In genomic region chr17:50426472-50426782, GRCh38 we compare ENCODE assay signal across 8 cellular contexts. TPM values are rescaled to one million over a fixed set of nuclear protein-coding genes. Genes with fewer than 3 reads are reported as not detected.
A peak's percentile ranks its signal among the peaks of the same experiment; 100 is the strongest.
DNase-seq lines count a peak whose midpoint lies in the region; ATAC-seq and TF ChIP-seq lines count a peak whose summit lies in the region.

No MANE protein-coding gene starts in this region.

- ATAC-seq in GM21529 (IDR thresholded peaks at IDR 0.05; ENCODE audit: unreplicated experiment) (peak; percentile 6), left cardiac atrium (peak; percentile 3 to 8), GM21619 (IDR thresholded peaks at IDR 0.05; ENCODE audit: unreplicated experiment) (no peak), HG02938 (IDR thresholded peaks at IDR 0.05; ENCODE audit: unreplicated experiment) (no peak)

- TF ChIP-seq CTCF in WERI-Rb-1 (IDR thresholded peaks at IDR 0.05; ENCODE audit: low read depth, low read length): no peak

- no peak for DNase-seq in WERI-Rb-1
- DNase-seq in left cardiac atrium: no peak
- DNase-seq in OCI-M2 (lab: John Stamatoyannopoulos, UW; ENCODE audit: unreplicated experiment): no peak
- DNase-seq in posterior vena cava (ENCODE audit: low spot score): no peak

- H3K27ac ChIP-seq in WERI-Rb-1: peak overlapping the region; percentile 52
- peak overlapping the region; percentile 72 for H3K27ac ChIP-seq in skeletal muscle tissue (ENCODE audit: low read depth, low read length)

- H3K27me3 ChIP-seq in WERI-Rb-1 (ENCODE audit: insufficient read depth, low read depth, severe bottlenecking): no peaks in the 10 kb centered on the region
- no peaks in the 10 kb centered on the region for H3K27me3 ChIP-seq in skeletal muscle tissue (ENCODE audit: control insufficient read depth in 3 of 3, insufficient read depth in 3 of 3, low read length in 3 of 3)

- no peaks in the 10 kb centered on the region; the same call in 1 of the 2 replicates for H3K36me3 ChIP-seq in WERI-Rb-1
- peaks cover 0 to 3% (median 0%) of the 10 kb centered on the region in 3 donors for H3K36me3 ChIP-seq in skeletal muscle tissue (ENCODE audit: control insufficient read depth in 3 of 3, insufficient read depth in 3 of 3, low read length in 3 of 3)

- H3K9me3 ChIP-seq in WERI-Rb-1 (ENCODE audit: severe bottlenecking): no peaks in the 10 kb centered on the region
- no peaks in the 10 kb centered on the region for H3K9me3 ChIP-seq in skeletal muscle tissue (ENCODE audit: control insufficient read depth in 3 of 3, low read length in 3 of 3)

- H3K9ac ChIP-seq in skeletal muscle tissue (ENCODE audit: low read depth in 1 of 3, low read length in 3 of 3): peak overlapping the region; percentile 72 to 90 (median 86)

- H3K4me3 ChIP-seq in WERI-Rb-1 (ENCODE audit: low read depth, low read length): peak overlapping the region; percentile 57
- H3K4me3 ChIP-seq in skeletal muscle tissue (ENCODE audit: low read length in 3 of 3): peak overlapping the region; percentile 67 to 88 (median 83)

- intact Hi-C loops in left cardiac atrium (cut with DNase I): loop anchor here in 1 of 2 donors (5.0 kb wide), 1 partner anchor 51 kb away; the partner anchor contains the start of gene RSAD1
- intact Hi-C loops in posterior vena cava (cut with DNase I): no loop called here

- peaks cover 49 to 61% (median 52%) of the 10 kb centered on the region in 3 donors for H3K4me1 ChIP-seq in skeletal muscle tissue (ENCODE audit: control insufficient read depth in 3 of 3, insufficient read depth in 3 of 3, low read length in 3 of 3)

RNA-seq across cellular contexts. Expression of gene ACSF2, which starts 0.4 kb away (rescaled TPM):
- total RNA-seq in left cardiac atrium: 10 to 100 TPM; 64.8 to 66.4 TPM
- total RNA-seq in skeletal muscle tissue: 51.1 TPM
- 10 to 100 TPM; 13.9 to 14.9 TPM for total RNA-seq in posterior vena cava

RNA-seq across cellular contexts. Expression of gene LRRC59, which starts 29.1 kb away (rescaled TPM):
- 10 to 100 TPM; 35.3 to 70.5 TPM for total RNA-seq in left cardiac atrium
- 43.3 TPM for total RNA-seq in skeletal muscle tissue
- 10 to 100 TPM; 66.1 to 93.6 TPM for total RNA-seq in posterior vena cava

RNA-seq across cellular contexts. Expression of gene CHAD, which starts 42.3 kb away (rescaled TPM):
- 1 to 10 TPM in 1 of 2 donors, under 1 TPM in 1; 0.37 to 1.1 TPM for total RNA-seq in left cardiac atrium
- total RNA-seq in skeletal muscle tissue: 1.6 TPM
- total RNA-seq in posterior vena cava: under 1 TPM in 1 of 2 donors, not detected in 1; 0.46 TPM

RNA-seq across cellular contexts. Expression of gene RSAD1, which starts 52.2 kb away (rescaled TPM):
- total RNA-seq in left cardiac atrium (10 to 100 TPM; 31.6 to 38.8 TPM), skeletal muscle tissue (12.0 TPM), posterior vena cava (10 to 100 TPM; 24.9 to 25.4 TPM)

RNA-seq across cellular contexts. Expression of gene EME1, which starts 53.4 kb away (rescaled TPM):
- total RNA-seq in left cardiac atrium (1 to 10 TPM in 1 of 2 donors, under 1 TPM in 1; 0.24 to 1.3 TPM), skeletal muscle tissue (2.1 TPM), posterior vena cava (1 to 10 TPM in 1 of 2 donors, under 1 TPM in 1; 0.62 to 1.4 TPM)

Comparison
In these comparisons a context has a peak if more than half of its experiments do, and no peak if none do; other contexts are left out.
1. ATAC-seq: peak in GM21529 (single experiment) and left cardiac atrium (2 of 2); none in GM21619 (single experiment) and HG02938 (single experiment).